In the genomic region with DNA sequence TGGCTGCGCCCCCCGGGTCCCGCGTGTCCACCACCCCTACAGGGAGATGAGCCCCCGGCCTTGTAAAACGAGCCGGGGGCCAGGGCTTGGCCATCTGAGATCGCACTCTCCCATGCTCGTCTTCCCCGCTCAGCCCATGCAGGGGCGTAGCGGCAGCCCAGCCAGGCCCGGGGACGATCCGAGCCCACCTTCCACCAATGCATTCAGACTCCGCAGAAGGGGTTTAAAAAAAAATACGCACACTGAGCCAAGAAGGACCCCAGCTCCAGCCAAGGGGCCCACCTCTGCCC, we compare ENCODE assay signal across 1 cellular context.
TF ChIP-seq lines count a peak whose summit lies in the region.

No MANE protein-coding gene starts in this region.

TF ChIP-seq in HepG2, 621 proteins besides CTCF, POLR2A, EP300 and RAD21 (continued from another document and continues in another):
- TF ChIP-seq ZNF280B (CRISPR knock-in tag; IDR thresholded peaks at IDR 0.05; ENCODE audit: borderline replicate concordance): peak; percentile 81; the same call in 1 of the 2 replicates
- TF ChIP-seq NCOA1 (CRISPR knock-in tag; IDR thresholded peaks at IDR 0.05): no peak
- no peak for TF ChIP-seq POLR2AphosphoS2 (IDR thresholded peaks at IDR 0.05; ENCODE audit: low read depth, low read length)
- no peak for TF ChIP-seq ARHGAP35 (CRISPR knock-in tag; IDR thresholded peaks at IDR 0.05; ENCODE audit: borderline replicate concordance)
- TF ChIP-seq THRA (CRISPR knock-in tag; IDR thresholded peaks at IDR 0.05; ENCODE audit: borderline replicate concordance): no peak
- TF ChIP-seq SPEN (CRISPR knock-in tag; IDR thresholded peaks at IDR 0.05; ENCODE audit: low read depth): peak; percentile 51
- TF ChIP-seq, protein P1, sequence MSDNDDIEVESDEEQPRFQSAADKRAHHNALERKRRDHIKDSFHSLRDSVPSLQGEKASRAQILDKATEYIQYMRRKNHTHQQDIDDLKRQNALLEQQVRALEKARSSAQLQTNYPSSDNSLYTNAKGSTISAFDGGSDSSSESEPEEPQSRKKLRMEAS (IDR thresholded peaks at IDR 0.05): peak; percentile 39; the same call in 1 of the 2 replicates
- TF ChIP-seq IRX3 (CRISPR knock-in tag; IDR thresholded peaks at IDR 0.05; ENCODE audit: borderline replicate concordance, low read depth): 0 out of 2 replicates have a peak, but pooled peaks have one; percentile 53
- TF ChIP-seq TCF7 (IDR thresholded peaks at IDR 0.05; ENCODE audit: low read depth): no peak
- no peak for TF ChIP-seq HOXD1 (CRISPR knock-in tag; IDR thresholded peaks at IDR 0.05)
- TF ChIP-seq MXD1 (CRISPR knock-in tag; IDR thresholded peaks at IDR 0.05): peak; percentile 27; the same call in 1 of the 2 replicates
- TF ChIP-seq ZNF33A (CRISPR knock-in tag; IDR thresholded peaks at IDR 0.05; ENCODE audit: borderline replicate concordance): no peak
- TF ChIP-seq DZIP1 (CRISPR knock-in tag; IDR thresholded peaks at IDR 0.05): no peak
- TF ChIP-seq CBX5 (CRISPR knock-in tag; IDR thresholded peaks at IDR 0.05; ENCODE audit: borderline replicate concordance): peak; percentile 61; the same call in 1 of the 2 replicates
- TF ChIP-seq ZNF616 (CRISPR knock-in tag; IDR thresholded peaks at IDR 0.05; ENCODE audit: low read depth): 0 out of 2 replicates have a peak, but pooled peaks have one; percentile 53
- TF ChIP-seq RBAK (CRISPR knock-in tag; IDR thresholded peaks at IDR 0.05): no peak
- TF ChIP-seq ZNF770 (CRISPR knock-in tag; IDR thresholded peaks at IDR 0.05): no peak
- TF ChIP-seq, protein P2, sequence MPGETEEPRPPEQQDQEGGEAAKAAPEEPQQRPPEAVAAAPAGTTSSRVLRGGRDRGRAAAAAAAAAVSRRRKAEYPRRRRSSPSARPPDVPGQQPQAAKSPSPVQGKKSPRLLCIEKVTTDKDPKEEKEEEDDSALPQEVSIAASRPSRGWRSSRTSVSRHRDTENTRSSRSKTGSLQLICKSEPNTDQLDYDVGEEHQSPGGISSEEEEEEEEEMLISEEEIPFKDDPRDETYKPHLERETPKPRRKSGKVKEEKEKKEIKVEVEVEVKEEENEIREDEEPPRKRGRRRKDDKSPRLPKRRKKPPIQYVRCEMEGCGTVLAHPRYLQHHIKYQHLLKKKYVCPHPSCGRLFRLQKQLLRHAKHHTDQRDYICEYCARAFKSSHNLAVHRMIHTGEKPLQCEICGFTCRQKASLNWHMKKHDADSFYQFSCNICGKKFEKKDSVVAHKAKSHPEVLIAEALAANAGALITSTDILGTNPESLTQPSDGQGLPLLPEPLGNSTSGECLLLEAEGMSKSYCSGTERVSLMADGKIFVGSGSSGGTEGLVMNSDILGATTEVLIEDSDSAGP (CRISPR knock-in tag; IDR thresholded peaks at IDR 0.05; ENCODE audit: borderline replicate concordance): no peak
- peak; percentile 48; the same call in 1 of the 2 replicates for TF ChIP-seq HIVEP1 (CRISPR knock-in tag; IDR thresholded peaks at IDR 0.05)
- TF ChIP-seq, protein P3, sequence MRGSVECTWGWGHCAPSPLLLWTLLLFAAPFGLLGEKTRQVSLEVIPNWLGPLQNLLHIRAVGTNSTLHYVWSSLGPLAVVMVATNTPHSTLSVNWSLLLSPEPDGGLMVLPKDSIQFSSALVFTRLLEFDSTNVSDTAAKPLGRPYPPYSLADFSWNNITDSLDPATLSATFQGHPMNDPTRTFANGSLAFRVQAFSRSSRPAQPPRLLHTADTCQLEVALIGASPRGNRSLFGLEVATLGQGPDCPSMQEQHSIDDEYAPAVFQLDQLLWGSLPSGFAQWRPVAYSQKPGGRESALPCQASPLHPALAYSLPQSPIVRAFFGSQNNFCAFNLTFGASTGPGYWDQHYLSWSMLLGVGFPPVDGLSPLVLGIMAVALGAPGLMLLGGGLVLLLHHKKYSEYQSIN (CRISPR knock-in tag; IDR thresholded peaks at IDR 0.05; ENCODE audit: borderline replicate concordance): peak; percentile 67; the same call in 1 of the 2 replicates
- TF ChIP-seq ZSCAN12 (CRISPR knock-in tag; IDR thresholded peaks at IDR 0.05): no peak
- TF ChIP-seq NRL (CRISPR knock-in tag; IDR thresholded peaks at IDR 0.05; ENCODE audit: borderline replicate concordance): peak; percentile 83; the same call in 1 of the 2 replicates
- TF ChIP-seq ZNF7 (CRISPR knock-in tag; IDR thresholded peaks at IDR 0.05): no peak
- no peak; the same call in 1 of the 2 replicates for TF ChIP-seq NFKB2 (CRISPR knock-in tag; IDR thresholded peaks at IDR 0.05; ENCODE audit: borderline replicate concordance)
- TF ChIP-seq ZNF552 (CRISPR knock-in tag; IDR thresholded peaks at IDR 0.05; ENCODE audit: borderline replicate concordance): no peak
- peak; percentile 97; the same call in 1 of the 2 replicates for TF ChIP-seq ZBTB7B (CRISPR knock-in tag; IDR thresholded peaks at IDR 0.05)
- TF ChIP-seq ZNF333 (CRISPR knock-in tag; IDR thresholded peaks at IDR 0.05; ENCODE audit: borderline replicate concordance): peak; percentile 56
- 0 out of 2 replicates have a peak, but pooled peaks have one; percentile 0 for TF ChIP-seq RARA (CRISPR knock-in tag; IDR thresholded peaks at IDR 0.05)
- TF ChIP-seq TGIF2 (CRISPR knock-in tag; IDR thresholded peaks at IDR 0.05): 0 out of 2 replicates have a peak, but pooled peaks have one; percentile 27
- TF ChIP-seq, protein P4, sequence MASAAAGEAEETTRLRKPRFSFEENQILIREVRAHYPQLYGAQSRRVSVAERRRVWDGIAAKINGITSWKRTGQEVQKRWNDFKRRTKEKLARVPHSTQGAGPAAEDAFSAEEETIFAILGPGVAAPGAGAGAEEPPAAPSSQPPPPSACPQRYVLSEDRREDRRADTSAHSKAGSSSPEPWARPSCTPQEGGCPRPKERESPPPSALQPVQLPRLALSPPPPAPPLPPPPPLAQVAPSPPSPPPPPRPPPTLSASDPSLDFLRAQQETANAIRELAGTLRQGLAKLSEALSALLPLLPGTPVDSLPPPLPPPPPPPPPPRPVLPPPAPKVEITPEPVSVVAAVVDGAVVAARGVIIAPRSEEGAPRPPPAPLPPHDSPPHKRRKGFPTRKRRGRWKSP (CRISPR knock-in tag; IDR thresholded peaks at IDR 0.05): no peak
- no peak for TF ChIP-seq NAIF1 (CRISPR knock-in tag; IDR thresholded peaks at IDR 0.05; ENCODE audit: borderline replicate concordance)
- no peak for TF ChIP-seq FOXA1 (IDR thresholded peaks at IDR 0.05)
- TF ChIP-seq FOXA1 (CRISPR knock-in tag; IDR thresholded peaks at IDR 0.05): no peak
- 0 out of 2 replicates have a peak, but pooled peaks have one; percentile 36 for TF ChIP-seq ZHX1 (CRISPR knock-in tag; IDR thresholded peaks at IDR 0.05; ENCODE audit: low read depth)
- TF ChIP-seq SAP130 (CRISPR knock-in tag; IDR thresholded peaks at IDR 0.05; ENCODE audit: low read depth): no peak
- 0 out of 2 replicates have a peak, but pooled peaks have one; percentile 48 for TF ChIP-seq ZNF619 (CRISPR knock-in tag; IDR thresholded peaks at IDR 0.05)
- TF ChIP-seq ZNF737 (CRISPR knock-in tag; IDR thresholded peaks at IDR 0.05; ENCODE audit: borderline replicate concordance): no peak
- TF ChIP-seq ZNF12 (CRISPR knock-in tag; IDR thresholded peaks at IDR 0.05): no peak
- no peak for TF ChIP-seq ZBTB39 (CRISPR knock-in tag; IDR thresholded peaks at IDR 0.05)
- no peak for TF ChIP-seq FIP1L1 (IDR thresholded peaks at IDR 0.05; ENCODE audit: borderline replicate concordance, insufficient read depth, low read depth, low read length)
- TF ChIP-seq ZNF709 (CRISPR knock-in tag; IDR thresholded peaks at IDR 0.05): no peak; the same call in 1 of the 2 replicates
- TF ChIP-seq SATB2 (CRISPR knock-in tag; IDR thresholded peaks at IDR 0.05): no peak
- no peak for TF ChIP-seq KLF11 (CRISPR knock-in tag; IDR thresholded peaks at IDR 0.05)
- TF ChIP-seq TARDBP (CRISPR knock-in tag; IDR thresholded peaks at IDR 0.05): no peak
